Comparison of ENCODE assay signal across 8 cellular contexts in the genomic region with DNA sequence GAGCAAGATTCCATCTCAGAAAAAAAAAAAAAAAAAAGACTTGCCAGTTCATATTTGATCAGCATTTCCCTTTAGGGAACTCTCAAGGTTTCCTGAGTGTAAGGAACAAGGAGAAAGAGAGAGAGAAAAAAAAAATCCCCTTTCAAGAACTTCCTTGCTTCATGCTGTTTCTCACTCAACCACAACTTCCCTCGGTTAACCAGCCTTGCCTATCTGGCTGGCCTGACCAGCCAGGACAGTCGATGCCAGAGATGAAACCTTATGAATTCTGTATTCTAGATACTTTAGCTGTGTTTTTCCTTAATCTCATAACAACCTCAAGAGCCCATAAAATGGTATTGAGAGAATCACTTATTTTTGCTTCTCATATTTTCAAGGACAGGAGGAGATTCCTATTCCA. TPM values are rescaled to one million over a fixed set of nuclear protein-coding genes. Genes with fewer than 3 reads are reported as not detected.
DNase-seq lines count a peak whose midpoint lies in the region; ATAC-seq and TF ChIP-seq lines count a peak whose summit lies in the region.

No MANE protein-coding gene starts in this region.

- H4K8ac ChIP-seq in mesendoderm (ENCODE audit: low read depth, low read length), result no peak overlapping the region

- peaks cover 4 to 10% of the 10 kb centered on the region in 2 donors for H3K36me3 Mint-ChIP-seq in CD14-positive monocyte
- H3K36me3 Mint-ChIP-seq in activated T-helper 1 cell treated with anti-CD3 and anti-CD28 coated beads, Interleukin-12 subunit alpha, Interleukin-12 subunit beta, Interleukin-2, Interleukin-4 antibody, amounts not matched to agents 30 ng/mL and 10 ng/mL and 1 ng/mL, durations not matched to agents 14 hours and 24 hours and 36 hours (ENCODE audit: low read depth), result peaks cover 8% of the 10 kb centered on the region

- H3K79me1 ChIP-seq in mesendoderm (ENCODE audit: low read length), result peaks cover 2% of the 10 kb centered on the region

- no peak overlapping the region for H2BK15ac ChIP-seq in mesendoderm (replicated peaks; ENCODE audit: low read depth)

- H3K9ac ChIP-seq in HUES48 (ENCODE audit: low read depth, low read length), result no peak overlapping the region
- no peak overlapping the region for H3K9ac ChIP-seq in mesendoderm (ENCODE audit: low read length)

- peak overlapping the region in 6 of 7 donors; percentile 94 to 100 (median 98) for H3K27ac Mint-ChIP-seq in CD14-positive monocyte
- peak overlapping the region; percentile 93 for H3K27ac Mint-ChIP-seq in activated T-helper 1 cell treated with anti-CD3 and anti-CD28 coated beads, Interleukin-12 subunit alpha, Interleukin-12 subunit beta, Interleukin-2, Interleukin-4 antibody, amounts not matched to agents 30 ng/mL and 10 ng/mL and 1 ng/mL, durations not matched to agents 14 hours and 24 hours and 36 hours

- H3K9me3 ChIP-seq in HUES48 (ENCODE audit: control insufficient read depth, insufficient read depth, low read length), result no peaks in the 10 kb centered on the region

- intact Hi-C loops in CD14-positive monocyte (cut with micrococcal nuclease), result loop anchor here in 1 of 2 donors (1.0 kb wide), 1 partner anchor 9 kb away; no protein-coding TSS in a partner anchor
- intact Hi-C loops in activated T-helper 1 cell treated with anti-CD3 and anti-CD28 coated beads, Interleukin-12 subunit alpha, Interleukin-12 subunit beta, Interleukin-2, Interleukin-4 antibody, amounts not matched to agents 30 ng/mL and 10 ng/mL and 1 ng/mL, durations not matched to agents 14 hours and 24 hours and 36 hours (cut with micrococcal nuclease), result loop anchor here (1.0 to 5.0 kb wide), 6 partner anchors 11 to 1640 kb away; a partner anchor contains a TSS

- H3K4me3 Mint-ChIP-seq in CD14-positive monocyte, result peak overlapping the region in 1 of 2 donors; percentile 75
- H3K4me3 Mint-ChIP-seq in activated T-helper 1 cell treated with anti-CD3 and anti-CD28 coated beads, Interleukin-12 subunit alpha, Interleukin-12 subunit beta, Interleukin-2, Interleukin-4 antibody, amounts not matched to agents 30 ng/mL and 10 ng/mL and 1 ng/mL, durations not matched to agents 14 hours and 24 hours and 36 hours, result peak overlapping the region; percentile 68

- peaks cover 21% of the 10 kb centered on the region for H3K79me2 ChIP-seq in mesendoderm (ENCODE audit: control insufficient read depth, insufficient read depth, low read length)

- no peaks in the 10 kb centered on the region for H3K27me3 ChIP-seq in HUES48 (ENCODE audit: control insufficient read depth, insufficient read depth, low read length)
- no peaks in the 10 kb centered on the region for H3K27me3 ChIP-seq in mesendoderm (ENCODE audit: insufficient read depth, low read length, poor library complexity)

- peak overlapping the region; percentile 46 for H3K27ac ChIP-seq in HUES48 (ENCODE audit: low read depth, low read length)
- peak overlapping the region; percentile 39 for H3K27ac ChIP-seq in mesendoderm (ENCODE audit: low read depth, low read length)

- no peak overlapping the region for H3K23ac ChIP-seq in mesendoderm (ENCODE audit: low read length)

- no peak overlapping the region for H3K18ac ChIP-seq in mesendoderm (ENCODE audit: low read length)

- no peak overlapping the region for H3K4ac ChIP-seq in mesendoderm (ENCODE audit: low read depth, low read length)

- peaks cover 1 to 5% (median 2%) of the 10 kb centered on the region in 3 donors for H3K27me3 Mint-ChIP-seq in CD14-positive monocyte (ENCODE audit: low read depth in 3 of 3)
- H3K27me3 Mint-ChIP-seq in activated T-helper 1 cell treated with anti-CD3 and anti-CD28 coated beads, Interleukin-12 subunit alpha, Interleukin-12 subunit beta, Interleukin-2, Interleukin-4 antibody, amounts not matched to agents 30 ng/mL and 10 ng/mL and 1 ng/mL, durations not matched to agents 14 hours and 24 hours and 36 hours (ENCODE audit: insufficient read depth), result no peaks in the 10 kb centered on the region

- no peak overlapping the region for H4K5ac ChIP-seq in mesendoderm (ENCODE audit: low read length)

- H3K4me1 Mint-ChIP-seq in CD14-positive monocyte, result peaks cover 45% of the 10 kb centered on the region
- H3K4me1 Mint-ChIP-seq in activated T-helper 1 cell treated with anti-CD3 and anti-CD28 coated beads, Interleukin-12 subunit alpha, Interleukin-12 subunit beta, Interleukin-2, Interleukin-4 antibody, amounts not matched to agents 30 ng/mL and 10 ng/mL and 1 ng/mL, durations not matched to agents 14 hours and 24 hours and 36 hours (ENCODE audit: low read depth), result peaks cover 69% of the 10 kb centered on the region

- peaks cover 0 to 5% (median 3%) of the 10 kb centered on the region in 7 donors for H3K9me3 Mint-ChIP-seq in CD14-positive monocyte
- H3K9me3 Mint-ChIP-seq in activated T-helper 1 cell treated with anti-CD3 and anti-CD28 coated beads, Interleukin-12 subunit alpha, Interleukin-12 subunit beta, Interleukin-2, Interleukin-4 antibody, amounts not matched to agents 30 ng/mL and 10 ng/mL and 1 ng/mL, durations not matched to agents 14 hours and 24 hours and 36 hours, result peaks cover 3% of the 10 kb centered on the region

- peaks cover 26% of the 10 kb centered on the region for H3K4me1 ChIP-seq in HUES48 (ENCODE audit: control insufficient read depth, insufficient read depth, low read length)
- H3K4me1 ChIP-seq in mesendoderm (ENCODE audit: control insufficient read depth, low read depth, low read length), result peaks cover 5% of the 10 kb centered on the region

- TF ChIP-seq CTCF in CD14-positive monocyte (IDR thresholded peaks at IDR 0.05), result no peak

- H3K4me2 ChIP-seq in mesendoderm (ENCODE audit: low read length), result no peak overlapping the region

- H2BK120ac ChIP-seq in mesendoderm (ENCODE audit: low read depth, low read length), result no peak overlapping the region

- peak overlapping the region; percentile 34 for H3K56ac ChIP-seq in mesendoderm (ENCODE audit: low read length)

- ATAC-seq in GM19452 (IDR thresholded peaks at IDR 0.05; ENCODE audit: unreplicated experiment) (no peak), HG03175 (IDR thresholded peaks at IDR 0.05; ENCODE audit: unreplicated experiment) (no peak)

- DNase-seq in CD14-positive monocyte (ENCODE audit: low spot score) (no peak), mesendoderm (no peak), NCI-H345 treated with DMSO at 0.1 percent for 48 hours (lab: John Stamatoyannopoulos, UW; ENCODE audit: unreplicated experiment) (no peak), NCI-H2107 (lab: John Stamatoyannopoulos, UW) (no peak)
- peak; percentile 32 for DNase-seq in activated T-helper 1 cell treated with anti-CD3 and anti-CD28 coated beads, Interleukin-12 subunit alpha, Interleukin-12 subunit beta, Interleukin-2, Interleukin-4 antibody, amounts not matched to agents 30 ng/mL and 10 ng/mL and 1 ng/mL, durations not matched to agents 14 hours and 24 hours and 36 hours (ENCODE audit: low spot score)

- WGBS in mesendoderm (ENCODE audit: extremely low coverage, insufficient coverage, low lambda C conversion rate), result no CpG with 5 or more reads among the region's 2 CpGs

- H3K4me3 ChIP-seq in HUES48 (ENCODE audit: low read depth, low read length) (no peak overlapping the region), mesendoderm (ENCODE audit: low read length) (no peak overlapping the region)

- H2AK5ac ChIP-seq in mesendoderm (ENCODE audit: low read length), result no peak overlapping the region

- no peaks in the 10 kb centered on the region for H3K36me3 ChIP-seq in HUES48 (ENCODE audit: control insufficient read depth, insufficient read depth, low read length)
- no peaks in the 10 kb centered on the region for H3K36me3 ChIP-seq in mesendoderm (ENCODE audit: control insufficient read depth, insufficient read depth, low read length)

- no peak overlapping the region for H2BK5ac ChIP-seq in mesendoderm (ENCODE audit: low read length)

RNA-seq across cellular contexts. Expression of a gene that starts 2.6 kb away (rescaled TPM):
- polyA plus RNA-seq in CD14-positive monocyte, result 10 to 100 TPM; 21.4 to 22.7 TPM
- total RNA-seq in activated T-helper 1 cell treated with anti-CD3 and anti-CD28 coated beads, Interleukin-12 subunit alpha, Interleukin-12 subunit beta, Interleukin-2, Interleukin-4 antibody, amounts not matched to agents 30 ng/mL and 10 ng/mL and 1 ng/mL, durations not matched to agents 14 hours and 24 hours and 36 hours, result 54.3 and 55.8 TPM in 2 replicates
- 24.9 TPM for polyA plus RNA-seq in mesendoderm (2013, experiment 1 of 2)
- 27.1 TPM for polyA plus RNA-seq in mesendoderm (2013, experiment 2 of 2)
